ENCODE assay signal across 8 cellular contexts in the genomic region with DNA sequence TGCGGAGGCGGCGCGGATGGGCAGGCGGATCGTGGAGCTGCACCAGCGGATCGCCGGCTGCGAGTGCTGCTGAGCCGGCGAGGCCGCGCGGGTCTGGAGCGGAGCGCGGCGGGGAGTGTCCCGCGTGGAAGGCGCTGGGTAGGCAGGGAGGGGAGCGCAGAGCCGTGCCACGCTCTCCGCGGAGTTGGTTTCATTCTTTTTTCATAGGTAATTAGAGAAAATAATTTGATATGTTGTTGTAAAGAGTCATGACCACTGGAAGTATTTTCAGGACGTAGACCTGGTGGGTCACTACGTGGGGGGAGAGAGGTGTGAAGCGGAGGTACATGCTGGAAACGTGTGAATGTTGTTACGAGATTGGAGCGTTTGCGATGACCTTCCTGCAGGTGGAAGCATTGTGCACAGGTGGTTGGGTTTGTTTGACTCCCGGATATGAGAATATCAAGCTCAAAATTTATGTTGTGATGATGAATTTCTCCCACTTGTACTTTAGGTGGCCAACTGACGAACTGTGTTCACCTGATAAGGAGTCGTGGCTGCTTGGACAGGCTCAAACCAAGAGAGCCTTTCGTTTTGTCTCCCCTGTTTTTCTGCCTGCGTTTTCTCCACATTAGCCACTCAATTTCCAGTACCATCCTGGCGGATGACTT. TPM values are rescaled to one million over a fixed set of nuclear protein-coding genes. Genes with fewer than 3 reads are reported as not detected.
A peak's percentile ranks its signal among the peaks of the same experiment; 100 is the strongest.
DNase-seq lines count a peak whose midpoint lies in the region; ATAC-seq and TF ChIP-seq lines count a peak whose summit lies in the region.

No MANE protein-coding gene starts in this region.

- peak overlapping the region; percentile 99 for H3K27ac Mint-ChIP-seq in CD8-positive, alpha-beta T cell

- peak overlapping the region; percentile 96 for H3K4me2 ChIP-seq in PC-3 (ENCODE audit: low read length)

- 5 to 8% (median 7%) methylated on average over 40 of the region's 40 CpGs for WGBS in heart left ventricle, 4 donors

- no peak for TF ChIP-seq POLR2A in heart left ventricle (IDR thresholded peaks at IDR 0.05)

- no peaks in the 10 kb centered on the region for H3K9me2 ChIP-seq in PC-3 (replicated peaks; ENCODE audit: low read length)

- BruUV-seq in PC-3 (replicated peaks; lab: Mats Ljungman, UMichigan): TSS peak; percentile 38

- H3K36me3 Mint-ChIP-seq in CD8-positive, alpha-beta T cell: peaks cover 51% of the 10 kb centered on the region

- ATAC-seq in CD8-positive, alpha-beta T cell: peak; percentile 62
- peak; percentile 53 for ATAC-seq in GM19395 (IDR thresholded peaks at IDR 0.05; ENCODE audit: unreplicated experiment)
- peak; percentile 45 for ATAC-seq in HG03460 (IDR thresholded peaks at IDR 0.05; ENCODE audit: unreplicated experiment)
- ATAC-seq in PC-3: peak; percentile 40
- peak in 1 of 4 donors; percentile 27 for ATAC-seq in heart left ventricle

- H3K36me3 ChIP-seq in CD8-positive, alpha-beta T cell (ENCODE audit: insufficient read depth, low read length): peaks cover 5% of the 10 kb centered on the region
- H3K36me3 ChIP-seq in PC-3 (ENCODE audit: low read depth, low read length): peaks cover 8% of the 10 kb centered on the region; the same call in 1 of the 2 replicates
- peaks cover 0 to 17% (median 8%) of the 10 kb centered on the region in 9 donors for H3K36me3 ChIP-seq in heart left ventricle

- peaks cover 39% of the 10 kb centered on the region for H3K79me2 ChIP-seq in PC-3 (ENCODE audit: low read length)

- H2AFZ ChIP-seq in PC-3 (ENCODE audit: low read length): no peak overlapping the region

- H3K9me3 Mint-ChIP-seq in CD8-positive, alpha-beta T cell: no peaks in the 10 kb centered on the region

- H3K9me3 ChIP-seq in CD8-positive, alpha-beta T cell (ENCODE audit: low read length): no peaks in the 10 kb centered on the region
- no peaks in the 10 kb centered on the region for H3K9me3 ChIP-seq in PC-3 (ENCODE audit: low read length)
- no peaks in the 10 kb centered on the region for H3K9me3 ChIP-seq in heart left ventricle

- H3F3A ChIP-seq in PC-3 (ENCODE audit: low read length, unreplicated experiment): no peaks in the 10 kb centered on the region

- peaks cover 25% of the 10 kb centered on the region for H4K20me1 ChIP-seq in PC-3 (ENCODE audit: low read length)

- peak overlapping the region; percentile 99 for H3K4me3 Mint-ChIP-seq in CD8-positive, alpha-beta T cell

- intact Hi-C loops in CD8-positive, alpha-beta T cell (cut with DNase I, micrococcal nuclease): loop anchor here (1.0 kb wide), 12 partner anchors 15 to 394 kb away; a partner anchor contains a TSS
- intact Hi-C loops in PC-3 (cut with micrococcal nuclease): loop anchor here (2.0 kb wide), 2 partner anchors 20 to 42 kb away; a partner anchor contains a TSS
- intact Hi-C loops in heart left ventricle (cut with DNase I): loop anchor here in 2 of 10 donors (1.0 to 5.0 kb wide), 2 partner anchors 33 to 36 kb away; a partner anchor contains a TSS

- peak; percentile 37 to 77 (median 63) for DNase-seq in CD8-positive, alpha-beta T cell
- peak; percentile 75 for DNase-seq in PC-3
- DNase-seq in activated naive CD4-positive, alpha-beta T cell treated with Interleukin-2 at 50 U/mL for 16 hours: peak; percentile 66
- no peak for DNase-seq in heart left ventricle
- peak; percentile 78 for DNase-seq in retina
- DNase-seq in SIG-M5 treated with dmso at 0.1 percent for 504 hours (lab: John Stamatoyannopoulos, UW; ENCODE audit: unreplicated experiment): no peak

- H3K4me1 ChIP-seq in CD8-positive, alpha-beta T cell (ENCODE audit: insufficient read depth, low read length): peaks cover 38% of the 10 kb centered on the region
- peaks cover 17% of the 10 kb centered on the region for H3K4me1 ChIP-seq in PC-3 (ENCODE audit: insufficient read depth, low read length)
- H3K4me1 ChIP-seq in heart left ventricle: peaks cover 3 to 41% (median 30%) of the 10 kb centered on the region in 12 donors

- H3K4me1 Mint-ChIP-seq in CD8-positive, alpha-beta T cell (ENCODE audit: low read depth): peaks cover 53% of the 10 kb centered on the region

- peak; percentile 76 for TF ChIP-seq CTCF in CD8-positive, alpha-beta T cell (IDR thresholded peaks at IDR 0.05)
- TF ChIP-seq CTCF in PC-3 (conservative IDR thresholded peaks at IDR 0.05; ENCODE audit: low read depth, low read length) (peak; percentile 62), heart left ventricle (IDR thresholded peaks at IDR 0.05) (peak in 6 of 12 donors; percentile 10 to 34 (median 26))

- peak overlapping the region; percentile 92 for H3K4me3 ChIP-seq in CD8-positive, alpha-beta T cell (ENCODE audit: low read depth, low read length)
- H3K4me3 ChIP-seq in PC-3 (ENCODE audit: low read length): peak overlapping the region; percentile 72
- peak overlapping the region; percentile 47 to 96 (median 74) for H3K4me3 ChIP-seq in heart left ventricle

- H3K27me3 Mint-ChIP-seq in CD8-positive, alpha-beta T cell (ENCODE audit: low read depth): no peaks in the 10 kb centered on the region

- H3K27me3 ChIP-seq in CD8-positive, alpha-beta T cell (ENCODE audit: insufficient read depth, low read length): no peaks in the 10 kb centered on the region
- H3K27me3 ChIP-seq in PC-3 (ENCODE audit: low read length) (no peaks in the 10 kb centered on the region), heart left ventricle (no peaks in the 10 kb centered on the region)

- peak overlapping the region; percentile 78 for H3K27ac ChIP-seq in CD8-positive, alpha-beta T cell (ENCODE audit: low read depth, low read length)
- peak overlapping the region; percentile 78 for H3K27ac ChIP-seq in PC-3 (ENCODE audit: low read length)
- H3K27ac ChIP-seq in heart left ventricle: peak overlapping the region; percentile 38 to 89 (median 84)

- CTCF ChIA-PET in CD8-positive, alpha-beta T cell (lab: Charles Lee): interaction anchor here (0.6 to 5.8 kb wide), 23 partner anchors 9 to 397 kb away, joined by 3 to 114 read pairs (median 7); a partner anchor contains a TSS
- CTCF ChIA-PET in PC-3 (lab: Charles Lee): interaction anchor here (0.5 to 1.3 kb wide), 7 partner anchors 18 to 199 kb away, joined by 3 to 8 read pairs (median 3); a partner anchor contains a TSS

- peak overlapping the region; percentile 90 for H3K9ac ChIP-seq in PC-3 (ENCODE audit: low read length)

- POLR2A ChIA-PET in CD8-positive, alpha-beta T cell (lab: Charles Lee): interaction anchor here (0.5 to 6.4 kb wide), 19 partner anchors 9 to 393 kb away, joined by 3 to 155 read pairs (median 12); a partner anchor contains a TSS
- POLR2A ChIA-PET in PC-3 (lab: Charles Lee; ENCODE audit: unreplicated experiment): interaction anchor here (1.0 to 1.2 kb wide), 2 partner anchors 15 to 18 kb away, joined by 4 read pairs; no protein-coding TSS in a partner anchor

RNA-seq across cellular contexts. Expression of a gene that starts 19.1 kb away (rescaled TPM):
- 1 to 10 TPM; 1.1 to 1.5 TPM for total RNA-seq in CD8-positive, alpha-beta T cell
- 51.0 and 59.8 TPM in 2 replicates for total RNA-seq in PC-3 (2014; rRNA removed)
- total RNA-seq in heart left ventricle: 1 to 10 TPM in 3 of 9 donors, under 1 TPM in 4, not detected in 2; 0.62 to 4.1 (median 0.87) TPM
- under 1 TPM; 0.19 to 0.46 TPM for polyA plus RNA-seq in heart left ventricle

RNA-seq across cellular contexts. Expression of a gene that starts 34.1 kb away (rescaled TPM):
- total RNA-seq in CD8-positive, alpha-beta T cell: 100 to 1,000 TPM; 177 to 183 TPM
- total RNA-seq in PC-3 (2014; rRNA removed): 122 and 200 TPM in 2 replicates
- total RNA-seq in heart left ventricle: 100 to 1,000 TPM; 162 to 300 (median 239) TPM
- 100 to 1,000 TPM; 239 to 514 TPM for polyA plus RNA-seq in heart left ventricle

RNA-seq across cellular contexts. Expression of a gene that starts 35.0 kb away (rescaled TPM):
- total RNA-seq in CD8-positive, alpha-beta T cell: 10 to 100 TPM; 27.5 to 30.0 TPM
- total RNA-seq in PC-3 (2014; rRNA removed) (50.5 and 57.6 TPM in 2 replicates), heart left ventricle (10 to 100 TPM; 38.2 to 50.7 (median 41.3) TPM)
- 10 to 100 TPM; 69.9 to 77.2 TPM for polyA plus RNA-seq in heart left ventricle

RNA-seq across cellular contexts. Expression of a gene that starts 41.3 kb away (rescaled TPM):
- 10 to 100 TPM; 29.7 to 30.7 TPM for total RNA-seq in CD8-positive, alpha-beta T cell
- 14.0 and 19.9 TPM in 2 replicates for total RNA-seq in PC-3 (2014; rRNA removed)
- total RNA-seq in heart left ventricle: 10 to 100 TPM in 1 of 9 donors, 1 to 10 TPM in 8; 5.8 to 14.1 (median 7.8) TPM
- polyA plus RNA-seq in heart left ventricle: 1 to 10 TPM; 4.4 to 6.3 TPM

Comparison
In these comparisons a context has a peak if more than half of its experiments do, and no peak if none do; other contexts are left out.
1. DNase-seq: peak in CD8-positive, alpha-beta T cell (7 of 7), PC-3 (single experiment), activated naive CD4-positive, alpha-beta T cell treated with Interleukin-2 at 50 U/mL for 16 hours (single experiment) and retina (single experiment); none in heart left ventricle (0 of 5) and SIG-M5 treated with dmso at 0.1 percent for 504 hours (single experiment).
2. RNA of a gene that starts 19.1 kb away (total RNA-seq): 51.0 to 59.8 TPM in PC-3; 1.1 to 1.5 TPM in CD8-positive, alpha-beta T cell and 0.62 to 4.1 TPM in heart left ventricle; every median in the first group is over 10 times any median in the second.
3. Peak in every context shown above with its lines, with median percentiles within 50 percentile points of each other: H3K27ac ChIP-seq and H3K4me3 ChIP-seq.